ENCODE assay signal across 19 cellular contexts in the genomic region with DNA sequence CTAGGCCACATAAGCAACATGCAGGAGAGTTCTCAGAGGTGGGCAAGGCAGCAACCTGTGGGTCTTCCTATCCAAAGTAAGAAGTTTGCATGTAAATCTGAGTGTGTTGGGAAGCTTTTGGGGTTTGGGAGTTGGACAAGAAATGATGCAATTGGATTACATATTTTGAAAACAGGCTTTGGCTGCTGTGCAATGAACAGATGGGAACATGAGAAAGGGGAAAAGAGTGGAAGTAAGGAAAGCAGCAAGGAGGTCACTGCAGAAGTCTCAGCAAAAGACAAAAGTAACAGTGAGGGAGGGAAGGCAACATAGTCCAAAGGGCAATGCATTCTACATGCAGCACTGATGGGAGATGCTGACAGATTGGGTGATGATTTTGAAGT.
DNase-seq lines count a peak whose midpoint lies in the region; ATAC-seq and TF ChIP-seq lines count a peak whose summit lies in the region.
"Had no signal": no experiment of that assay in that cellular context is flagged by ENCODE, and none has a peak within 500 bp of the region (broad histone marks: within the 10 kb centered on the region; RNA-seq: fewer than 3 reads in every experiment).

No MANE protein-coding gene starts in this region.

- H3K4me3 ChIP-seq in AG09309 (ENCODE audit: control insufficient read depth, low read depth, low read length) (no peak overlapping the region), GM23248 (no peak overlapping the region), fibroblast of mammary gland (ENCODE audit: control insufficient read depth, low read depth, low read length) (no peak overlapping the region), suprapubic skin (no peak overlapping the region)
- H3K4me3 ChIP-seq: SJSA1 had no signal

- H3K9ac ChIP-seq in GM23248, result no peak overlapping the region
- H3K9ac ChIP-seq: KMS-11 had no signal

- in situ Hi-C loops in GM23248 (cut with MboI), result loop anchor here (25.0 kb wide), 1 partner anchor 744 kb away; no protein-coding TSS in a partner anchor

- no peaks in the 10 kb centered on the region for H3K36me3 ChIP-seq in GM23248 (ENCODE audit: low read depth)
- no peaks in the 10 kb centered on the region for H3K36me3 ChIP-seq in suprapubic skin
- H3K36me3 ChIP-seq: SJSA1 had no signal

- H3K4me2 ChIP-seq in GM23248 (ENCODE audit: unreplicated experiment), result no peak overlapping the region
- H3K4me2 ChIP-seq: KMS-11 had no signal

- H3K27me3 ChIP-seq in GM23248 (replicated peaks; ENCODE audit: insufficient read depth) (peaks cover 29% of the 10 kb centered on the region), suprapubic skin (no peaks in the 10 kb centered on the region)

- DNase-seq in AG09309 (ENCODE audit: low read depth), result peak; percentile 17
- DNase-seq in GM23248, result peak; percentile 25
- DNase-seq in fibroblast of mammary gland (ENCODE audit: low read depth), result peak; percentile 55
- no peak for DNase-seq in left ventricle myocardium superior
- no peak for DNase-seq in SKM-1 treated with dmso at 0.1 percent for 144 hours (lab: John Stamatoyannopoulos, UW; ENCODE audit: unreplicated experiment)
- no peak for DNase-seq in suprapubic skin (ENCODE audit: low spot score in 2 of 2)
- DNase-seq in nucleus accumbens (lab: John Stamatoyannopoulos, UW), result no peak
- DNase-seq: C1 segment of cervical spinal cord; CD8-positive, alpha-beta memory T cell; H9; NCI-H1417 treated with DMSO at 0.1 percent for 48 hours; NCI-H2029; NCI-H526; PC-3 had no signal

- no peaks in the 10 kb centered on the region for H4K20me1 ChIP-seq in GM23248 (ENCODE audit: insufficient read depth)

- H3K9me2 ChIP-seq in GM23248 (ENCODE audit: insufficient read depth), result no peaks in the 10 kb centered on the region

- H3K27ac ChIP-seq in GM23248, result no peak overlapping the region
- H3K27ac ChIP-seq in suprapubic skin, result no peak overlapping the region
- H3K27ac ChIP-seq: HL-60, KMS-11, RWPE1, SJSA1 had no signal

- H3K9me3 ChIP-seq in GM23248 (ENCODE audit: low read depth) (no peaks in the 10 kb centered on the region), suprapubic skin (no peaks in the 10 kb centered on the region)
- H3K9me3 ChIP-seq: SJSA1 had no signal

- no peaks in the 10 kb centered on the region for H3F3A ChIP-seq in GM23248 (ENCODE audit: insufficient read depth)

- no peak for TF ChIP-seq POLR2A in suprapubic skin (IDR thresholded peaks at IDR 0.05)

- no peaks in the 10 kb centered on the region for H3K79me2 ChIP-seq in GM23248 (ENCODE audit: insufficient read depth)

- ATAC-seq in left ventricle myocardium superior (peak; percentile 78), HG03378 (IDR thresholded peaks at IDR 0.05; ENCODE audit: unreplicated experiment) (no peak)
- ATAC-seq: PC-3 had no signal

- intact Hi-C loops in left ventricle myocardium superior (cut with micrococcal nuclease), result no loop called here

- TF ChIP-seq CTCF in AG09309 (IDR thresholded peaks at IDR 0.05; ENCODE audit: control insufficient read depth, insufficient read depth, low read depth, low read length, missing control alignments) (no peak), fibroblast of mammary gland (conservative IDR thresholded peaks at IDR 0.05; ENCODE audit: control insufficient read depth, insufficient read depth, low read depth, low read length) (no peak), suprapubic skin (IDR thresholded peaks at IDR 0.05) (peak in 1 of 2 donors; percentile 3)

- H3K4me1 ChIP-seq in GM23248 (ENCODE audit: insufficient read depth), result no peaks in the 10 kb centered on the region; the same call in 1 of the 2 replicates
- H3K4me1 ChIP-seq in suprapubic skin, result peaks cover 30% of the 10 kb centered on the region
- H3K4me1 ChIP-seq: SJSA1 had no signal

- no peak overlapping the region for H2AFZ ChIP-seq in GM23248

- no peak for TF ChIP-seq EP300 in suprapubic skin (IDR thresholded peaks at IDR 0.05)

Comparison
In these comparisons a context has a peak if more than half of its experiments do, and no peak if none do; other contexts are left out.
1. DNase-seq: peak in AG09309 (single experiment), GM23248 (single experiment) and fibroblast of mammary gland (single experiment); none in left ventricle myocardium superior (single experiment), SKM-1 treated with dmso at 0.1 percent for 144 hours (single experiment), suprapubic skin (0 of 2) and nucleus accumbens (0 of 56).